Comparison of ENCODE assay signal across 10 cellular contexts in the genomic region with DNA sequence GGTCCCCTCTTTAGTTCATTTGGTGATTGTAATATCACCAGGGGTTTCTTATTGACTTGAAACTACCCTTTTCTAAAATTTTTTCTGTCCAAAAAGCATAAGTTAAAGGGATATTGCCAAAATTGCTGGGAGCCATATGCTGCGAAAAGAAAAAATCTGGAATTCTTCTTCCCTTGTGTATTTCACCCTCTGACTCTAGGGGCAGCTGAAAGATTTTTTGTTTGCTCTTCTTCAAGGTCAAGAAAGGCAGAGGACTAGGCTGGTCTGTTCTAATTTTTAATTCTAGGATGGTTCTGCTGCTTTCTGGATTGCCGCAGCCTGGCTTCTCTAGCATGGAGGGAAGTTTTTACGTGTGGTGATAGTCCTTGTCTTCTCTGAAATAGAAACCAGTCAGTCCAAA.
DNase-seq lines count a peak whose midpoint lies in the region; ATAC-seq and TF ChIP-seq lines count a peak whose summit lies in the region.
"Had no signal": no experiment of that assay in that cellular context is flagged by ENCODE, and none has a peak within 500 bp of the region (broad histone marks: within the 10 kb centered on the region; RNA-seq: fewer than 3 reads in every experiment).

No MANE protein-coding gene starts in this region.

- H3K4me3 Mint-ChIP-seq in CD8-positive, alpha-beta memory T cell = peak overlapping the region; percentile 68 to 91 (median 85)
- H3K4me3 Mint-ChIP-seq in T-cell = peak overlapping the region; percentile 77 to 82 (median 78)

- H3K36me3 ChIP-seq in ACC112 (ENCODE audit: insufficient read depth, low read length) (no peaks in the 10 kb centered on the region), hepatocyte (replicated peaks; ENCODE audit: insufficient read depth, low read depth) (no peaks in the 10 kb centered on the region)
- no peaks in the 10 kb centered on the region for H3K36me3 ChIP-seq in CD8-positive, alpha-beta memory T cell (ENCODE audit: insufficient read depth, low read length)
- H3K36me3 ChIP-seq: gastroesophageal sphincter had no signal

- H2AFZ ChIP-seq in ACC112 (ENCODE audit: low read length, unreplicated experiment) = no peak overlapping the region
- H2AFZ ChIP-seq in hepatocyte = no peak overlapping the region

- POLR2A ChIA-PET in CD8-positive, alpha-beta memory T cell (lab: Charles Lee) = interaction anchor here (1.2 kb wide), 1 partner anchor 60 kb away, joined by 4 read pairs; no protein-coding TSS in a partner anchor
- POLR2A ChIA-PET in T-cell (lab: Charles Lee) = interaction anchor here in 1 of 2 donors (0.6 kb wide), 1 partner anchor 69 kb away, joined by 14 read pairs; no protein-coding TSS in a partner anchor

- no peaks in the 10 kb centered on the region for H3K9me3 Mint-ChIP-seq in CD8-positive, alpha-beta memory T cell
- no peaks in the 10 kb centered on the region for H3K9me3 Mint-ChIP-seq in T-cell

- no peaks in the 10 kb centered on the region for H3K9me2 ChIP-seq in hepatocyte (replicated peaks; ENCODE audit: insufficient read depth)

- 86% methylated on average over 3 of the region's 3 CpGs for WGBS in hepatocyte (ENCODE audit: low lambda C conversion rate, missing lambda C conversion rate)

- H3K4me1 ChIP-seq in ACC112 (ENCODE audit: control insufficient read depth, insufficient read depth, low read length, unreplicated experiment) (peaks cover 11% of the 10 kb centered on the region), hepatocyte (ENCODE audit: insufficient read depth) (peaks cover 4% of the 10 kb centered on the region)
- H3K4me1 ChIP-seq in CD8-positive, alpha-beta memory T cell (ENCODE audit: insufficient read depth, low read length) = peaks cover 39% of the 10 kb centered on the region

- CTCF ChIA-PET in CD8-positive, alpha-beta memory T cell (lab: Charles Lee) = interaction anchor here (1.0 to 1.5 kb wide), 3 partner anchors 19 to 415 kb away, joined by 3 to 7 read pairs (median 3); no protein-coding TSS in a partner anchor
- CTCF ChIA-PET in T-cell (lab: Charles Lee) = interaction anchor here in 1 of 2 donors (0.8 to 0.9 kb wide), 3 partner anchors 60 to 414 kb away, joined by 3 read pairs; no protein-coding TSS in a partner anchor

- peak overlapping the region; percentile 96 for H3K4me2 ChIP-seq in hepatocyte

- peaks cover 33 to 42% (median 34%) of the 10 kb centered on the region in 3 donors for H3K4me1 Mint-ChIP-seq in CD8-positive, alpha-beta memory T cell
- H3K4me1 Mint-ChIP-seq in T-cell = peaks cover 36 to 40% (median 39%) of the 10 kb centered on the region in 3 donors

- H3K79me2 ChIP-seq in ACC112 (ENCODE audit: control insufficient read depth, insufficient read depth, low read length, unreplicated experiment) (peaks cover 34% of the 10 kb centered on the region), hepatocyte (peaks cover 10% of the 10 kb centered on the region)

- no peak overlapping the region for H3K27ac ChIP-seq in ACC112 (ENCODE audit: low read depth, low read length)
- H3K27ac ChIP-seq in CD8-positive, alpha-beta memory T cell (ENCODE audit: low read depth, low read length) = no peak overlapping the region
- no peak overlapping the region for H3K27ac ChIP-seq in hepatocyte
- H3K27ac ChIP-seq: gastroesophageal sphincter had no signal

- H3K27me3 Mint-ChIP-seq in CD8-positive, alpha-beta memory T cell = peaks cover 61 to 72% of the 10 kb centered on the region in 2 donors
- H3K27me3 Mint-ChIP-seq in T-cell = peaks cover 60 to 69% of the 10 kb centered on the region in 2 donors

- ATAC-seq in T-cell (replicated peaks in 1 of 4) (no peak), HG02642 (IDR thresholded peaks at IDR 0.05; ENCODE audit: poor library complexity, unreplicated experiment) (no peak)
- ATAC-seq: gastroesophageal sphincter had no signal

- H3K27ac Mint-ChIP-seq in CD8-positive, alpha-beta memory T cell = peak overlapping the region in 2 of 8 donors; percentile 4 to 69
- peak overlapping the region in 1 of 2 donors; percentile 11 for H3K27ac Mint-ChIP-seq in T-cell

- no peaks in the 10 kb centered on the region for H4K20me1 ChIP-seq in hepatocyte (ENCODE audit: insufficient read depth, poor library complexity, severe bottlenecking)

- no peaks in the 10 kb centered on the region for H3K9me3 ChIP-seq in CD8-positive, alpha-beta memory T cell (ENCODE audit: low read length)
- no peaks in the 10 kb centered on the region for H3K9me3 ChIP-seq in hepatocyte (ENCODE audit: low read depth)
- H3K9me3 ChIP-seq: gastroesophageal sphincter had no signal

- H3K36me3 Mint-ChIP-seq in CD8-positive, alpha-beta memory T cell = peaks cover 0 to 3% (median 0%) of the 10 kb centered on the region in 3 donors
- no peaks in the 10 kb centered on the region for H3K36me3 Mint-ChIP-seq in T-cell

- H3K27me3 ChIP-seq in ACC112 (ENCODE audit: insufficient read depth, low read length) = peaks cover 8% of the 10 kb centered on the region; the same call in 1 of the 2 replicates
- peaks cover 64% of the 10 kb centered on the region for H3K27me3 ChIP-seq in CD8-positive, alpha-beta memory T cell (ENCODE audit: insufficient read depth, low read length, poor library complexity, severe bottlenecking)
- H3K27me3 ChIP-seq in hepatocyte = peaks cover 51% of the 10 kb centered on the region

- H3K4me3 ChIP-seq in ACC112 (ENCODE audit: low read depth, low read length) (peak overlapping the region; percentile 6; the same call in 1 of the 2 replicates), hepatocyte (no peak overlapping the region)
- H3K4me3 ChIP-seq in CD8-positive, alpha-beta memory T cell (ENCODE audit: low read length) = peak overlapping the region; percentile 53
- H3K4me3 ChIP-seq: gastroesophageal sphincter had no signal

- no peak for TF ChIP-seq CTCF in hepatocyte (IDR thresholded peaks at IDR 0.05; ENCODE audit: poor library complexity)

- no peak for DNase-seq in CD8-positive, alpha-beta memory T cell
- DNase-seq in T-cell (no peak), hepatocyte (ENCODE audit: low spot score) (no peak), GM03348 (ENCODE audit: low spot score) (no peak), DMS53 treated with DMSO at 0.1 percent for 48 hours (lab: John Stamatoyannopoulos, UW; ENCODE audit: unreplicated experiment) (no peak), NCI-H748 treated with DMSO at 0.1 percent for 48 hours (lab: John Stamatoyannopoulos, UW) (no peak)
- DNase-seq: DMS 273 treated with DMSO at 0.1 percent for 48 hours had no signal
